1 cellular context compared by ENCODE assay signal in genomic region chr12:80186727-80187217, GRCh38.
TF ChIP-seq lines count a peak whose summit lies in the region.

No MANE protein-coding gene starts in this region.

TF ChIP-seq in HepG2, 621 proteins besides CTCF, POLR2A, EP300 and RAD21 (continued from another document):
- no peak for TF ChIP-seq ZBTB33 (CRISPR knock-in tag; IDR thresholded peaks at IDR 0.05)
- no peak for TF ChIP-seq ZNF879 (CRISPR knock-in tag; IDR thresholded peaks at IDR 0.05)
- TF ChIP-seq PCBP1 (IDR thresholded peaks at IDR 0.05; ENCODE audit: borderline replicate concordance, low read depth, low read length), result no peak
- TF ChIP-seq, protein P1, sequence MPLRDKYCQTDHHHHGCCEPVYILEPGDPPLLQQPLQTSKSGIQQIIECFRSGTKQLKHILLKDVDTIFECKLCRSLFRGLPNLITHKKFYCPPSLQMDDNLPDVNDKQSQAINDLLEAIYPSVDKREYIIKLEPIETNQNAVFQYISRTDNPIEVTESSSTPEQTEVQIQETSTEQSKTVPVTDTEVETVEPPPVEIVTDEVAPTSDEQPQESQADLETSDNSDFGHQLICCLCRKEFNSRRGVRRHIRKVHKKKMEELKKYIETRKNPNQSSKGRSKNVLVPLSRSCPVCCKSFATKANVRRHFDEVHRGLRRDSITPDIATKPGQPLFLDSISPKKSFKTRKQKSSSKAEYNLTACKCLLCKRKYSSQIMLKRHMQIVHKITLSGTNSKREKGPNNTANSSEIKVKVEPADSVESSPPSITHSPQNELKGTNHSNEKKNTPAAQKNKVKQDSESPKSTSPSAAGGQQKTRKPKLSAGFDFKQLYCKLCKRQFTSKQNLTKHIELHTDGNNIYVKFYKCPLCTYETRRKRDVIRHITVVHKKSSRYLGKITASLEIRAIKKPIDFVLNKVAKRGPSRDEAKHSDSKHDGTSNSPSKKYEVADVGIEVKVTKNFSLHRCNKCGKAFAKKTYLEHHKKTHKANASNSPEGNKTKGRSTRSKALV (CRISPR knock-in tag; IDR thresholded peaks at IDR 0.05), result no peak
- TF ChIP-seq HBP1 (CRISPR knock-in tag; IDR thresholded peaks at IDR 0.05; ENCODE audit: low read depth), result no peak
- no peak for TF ChIP-seq GABPA (IDR thresholded peaks at IDR 0.05; ENCODE audit: low read depth, low read length)
- TF ChIP-seq GABPA (CRISPR knock-in tag; IDR thresholded peaks at IDR 0.05; ENCODE audit: low read depth), result peak; percentile 53; the same call in 1 of the 2 replicates
- TF ChIP-seq NFE2L2 (IDR thresholded peaks at IDR 0.05; ENCODE audit: low read length), result peak; percentile 65; the same call in 1 of the 2 replicates
- no peak for TF ChIP-seq ZC3H13 (CRISPR knock-in tag; IDR thresholded peaks at IDR 0.05)
- peak; percentile 75; the same call in 1 of the 2 replicates for TF ChIP-seq FOSL1 (CRISPR knock-in tag; IDR thresholded peaks at IDR 0.05; ENCODE audit: borderline replicate concordance)
- no peak for TF ChIP-seq TEAD2 (CRISPR knock-in tag; IDR thresholded peaks at IDR 0.05)
- peak; percentile 45; the same call in 1 of the 2 replicates for TF ChIP-seq GATAD2A (CRISPR knock-in tag; IDR thresholded peaks at IDR 0.05)
- TF ChIP-seq SPEN (CRISPR knock-in tag; IDR thresholded peaks at IDR 0.05; ENCODE audit: low read depth), result no peak
- TF ChIP-seq NR2F6 (IDR thresholded peaks at IDR 0.05), result no peak
- no peak for TF ChIP-seq NR2F6 (CRISPR knock-in tag; IDR thresholded peaks at IDR 0.05)
- TF ChIP-seq, protein P2, sequence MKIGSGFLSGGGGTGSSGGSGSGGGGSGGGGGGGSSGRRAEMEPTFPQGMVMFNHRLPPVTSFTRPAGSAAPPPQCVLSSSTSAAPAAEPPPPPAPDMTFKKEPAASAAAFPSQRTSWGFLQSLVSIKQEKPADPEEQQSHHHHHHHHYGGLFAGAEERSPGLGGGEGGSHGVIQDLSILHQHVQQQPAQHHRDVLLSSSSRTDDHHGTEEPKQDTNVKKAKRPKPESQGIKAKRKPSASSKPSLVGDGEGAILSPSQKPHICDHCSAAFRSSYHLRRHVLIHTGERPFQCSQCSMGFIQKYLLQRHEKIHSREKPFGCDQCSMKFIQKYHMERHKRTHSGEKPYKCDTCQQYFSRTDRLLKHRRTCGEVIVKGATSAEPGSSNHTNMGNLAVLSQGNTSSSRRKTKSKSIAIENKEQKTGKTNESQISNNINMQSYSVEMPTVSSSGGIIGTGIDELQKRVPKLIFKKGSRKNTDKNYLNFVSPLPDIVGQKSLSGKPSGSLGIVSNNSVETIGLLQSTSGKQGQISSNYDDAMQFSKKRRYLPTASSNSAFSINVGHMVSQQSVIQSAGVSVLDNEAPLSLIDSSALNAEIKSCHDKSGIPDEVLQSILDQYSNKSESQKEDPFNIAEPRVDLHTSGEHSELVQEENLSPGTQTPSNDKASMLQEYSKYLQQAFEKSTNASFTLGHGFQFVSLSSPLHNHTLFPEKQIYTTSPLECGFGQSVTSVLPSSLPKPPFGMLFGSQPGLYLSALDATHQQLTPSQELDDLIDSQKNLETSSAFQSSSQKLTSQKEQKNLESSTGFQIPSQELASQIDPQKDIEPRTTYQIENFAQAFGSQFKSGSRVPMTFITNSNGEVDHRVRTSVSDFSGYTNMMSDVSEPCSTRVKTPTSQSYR (CRISPR knock-in tag; IDR thresholded peaks at IDR 0.05; ENCODE audit: borderline replicate concordance), result no peak
- peak; percentile 85 for TF ChIP-seq STAG1 (CRISPR knock-in tag; IDR thresholded peaks at IDR 0.05)
- TF ChIP-seq NRL (CRISPR knock-in tag; IDR thresholded peaks at IDR 0.05; ENCODE audit: borderline replicate concordance), result no peak
- no peak for TF ChIP-seq MIER3 (CRISPR knock-in tag; IDR thresholded peaks at IDR 0.05; ENCODE audit: borderline replicate concordance)
- TF ChIP-seq SP1 (IDR thresholded peaks at IDR 0.05), result no peak
- TF ChIP-seq SP1 (CRISPR knock-in tag; IDR thresholded peaks at IDR 0.05), result no peak
- no peak for TF ChIP-seq LCORL (IDR thresholded peaks at IDR 0.05)
- no peak for TF ChIP-seq LCORL (CRISPR knock-in tag; IDR thresholded peaks at IDR 0.05)
